ENCODE assay signal across 8 cellular contexts in the genomic region with DNA sequence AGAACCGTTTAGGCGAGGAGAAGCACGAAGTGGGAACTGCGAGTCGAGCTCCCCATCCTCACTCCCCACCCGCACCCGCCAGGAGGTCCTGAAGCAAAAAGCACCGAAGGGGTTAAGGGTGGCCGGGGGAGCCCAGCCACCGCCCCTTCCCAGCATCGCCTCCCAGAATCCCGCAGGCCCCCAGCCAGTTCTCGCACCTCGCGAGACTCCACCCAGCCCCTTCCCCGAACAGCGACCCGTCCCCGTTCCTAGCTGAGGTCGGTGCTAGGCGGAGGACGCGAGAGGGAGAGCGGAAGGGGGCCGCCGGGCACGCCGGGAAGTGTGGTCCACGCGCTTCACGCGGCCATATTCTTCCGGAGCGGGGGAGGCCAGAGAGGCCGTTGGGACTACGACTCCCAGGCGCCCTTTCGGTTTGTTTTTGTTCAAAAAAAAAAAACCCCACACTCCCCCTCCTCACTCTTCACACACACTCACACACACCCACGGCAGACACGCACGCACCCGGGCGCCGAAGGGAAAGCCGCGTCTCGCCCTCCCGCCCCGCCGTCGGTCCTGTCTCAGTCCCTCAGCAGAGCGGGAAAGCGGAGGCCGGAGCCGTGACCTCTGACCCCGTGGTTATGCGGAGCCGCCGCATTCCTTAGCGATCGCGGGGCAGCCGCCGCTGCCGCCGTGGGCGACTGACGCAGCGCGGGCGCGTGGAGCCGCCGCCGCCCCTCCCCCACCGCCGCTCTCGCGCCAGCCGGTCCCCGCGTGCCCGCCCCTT. TPM values are rescaled to one million over a fixed set of nuclear protein-coding genes. Genes with fewer than 3 reads are reported as not detected.
A peak's percentile ranks its signal among the peaks of the same experiment; 100 is the strongest.
DNase-seq lines count a peak whose midpoint lies in the region; ATAC-seq and TF ChIP-seq lines count a peak whose summit lies in the region.

ASXL1 (plus strand) TSS at position 463 of the 763 bp plus-strand sequence. CDS start 445 bp downstream, outside the sequence.

- H3K9me3 Mint-ChIP-seq in activated naive CD4-positive, alpha-beta T cell treated with anti-CD3 and anti-CD28 coated beads, Interleukin-2, amount 10 ng/mL, durations not matched to agents 7 days and 5 days: no peaks in the 10 kb centered on the region

- ATAC-seq in gastroesophageal sphincter: peak; percentile 97

- no peak for TF ChIP-seq EP300 in gastroesophageal sphincter (IDR thresholded peaks at IDR 0.05)

- H3K27me3 ChIP-seq in gastroesophageal sphincter: no peaks in the 10 kb centered on the region

- peak; percentile 50 for TF ChIP-seq POLR2A in NB4 (IDR thresholded peaks at IDR 0.05; ENCODE audit: extremely low read depth, insufficient read length)
- peak; percentile 44 to 62 for TF ChIP-seq POLR2A in gastroesophageal sphincter (IDR thresholded peaks at IDR 0.05)

- H3K36me3 Mint-ChIP-seq in activated naive CD4-positive, alpha-beta T cell treated with anti-CD3 and anti-CD28 coated beads, Interleukin-2, amount 10 ng/mL, durations not matched to agents 7 days and 5 days: peaks cover 17% of the 10 kb centered on the region

- CTCF ChIA-PET in activated naive CD4-positive, alpha-beta T cell treated with anti-CD3 and anti-CD28 coated beads, Interleukin-2, amount 10 ng/mL, durations not matched to agents 7 days and 5 days (lab: Charles Lee): interaction anchor here (1.1 kb wide), 1 partner anchor 13 kb away, joined by 3 read pairs; no protein-coding TSS in a partner anchor

- 2% methylated on average over 12 of the region's 83 CpGs; no CpG with 5 or more reads in 1 of the 2 donors for WGBS in gastroesophageal sphincter (ENCODE audit: low coverage in 1 of 2), 2 donors

- no peaks in the 10 kb centered on the region for H3K27me3 Mint-ChIP-seq in activated naive CD4-positive, alpha-beta T cell treated with anti-CD3 and anti-CD28 coated beads, Interleukin-2, amount 10 ng/mL, durations not matched to agents 7 days and 5 days

- DNase-seq in GM04503 (ENCODE audit: low read depth) (peak; percentile 71), HFF-Myc (ENCODE audit: extremely low read depth, low read depth) (peak; percentile 85), NB4 (ENCODE audit: low read depth) (peak; percentile 99), SK-N-MC (ENCODE audit: low read depth, low spot score) (peak; percentile 56), non-pigmented ciliary epithelial cell (ENCODE audit: low read depth) (peak; percentile 77), superior temporal gyrus (ENCODE audit: extremely low spot score) (peak; percentile 96)
- DNase-seq in activated naive CD4-positive, alpha-beta T cell treated with anti-CD3 and anti-CD28 coated beads, Interleukin-2, amount 10 ng/mL, durations not matched to agents 7 days and 5 days: peak; percentile 98

- H3K4me3 Mint-ChIP-seq in activated naive CD4-positive, alpha-beta T cell treated with anti-CD3 and anti-CD28 coated beads, Interleukin-2, amount 10 ng/mL, durations not matched to agents 7 days and 5 days: peak within 1 kb of the TSS; percentile 95

- H3K9me3 ChIP-seq in SK-N-MC (ENCODE audit: low read depth, low read length): no peaks in the 10 kb centered on the region
- H3K9me3 ChIP-seq in gastroesophageal sphincter: no peaks in the 10 kb centered on the region

- peak within 1 kb of the TSS; percentile 99 for H3K9ac ChIP-seq in SK-N-MC (ENCODE audit: insufficient read length)

- H3K4me3 ChIP-seq in HFF-Myc (replicated peaks; ENCODE audit: low read depth, low read length): peak within 1 kb of the TSS; percentile 93
- peak within 1 kb of the TSS; percentile 93 for H3K4me3 ChIP-seq in NB4 (ENCODE audit: low read depth, low read length)
- peak within 1 kb of the TSS; percentile 93 for H3K4me3 ChIP-seq in SK-N-MC
- H3K4me3 ChIP-seq in gastroesophageal sphincter: peak within 1 kb of the TSS; percentile 73 to 95

- TF ChIP-seq CTCF in HFF-Myc (IDR thresholded peaks at IDR 0.05; ENCODE audit: low read depth, low read length, missing control alignments) (no peak), NB4 (IDR thresholded peaks at IDR 0.05; ENCODE audit: low read depth, low read length) (no peak), gastroesophageal sphincter (IDR thresholded peaks at IDR 0.05) (peak in 2 of 4 experiments; percentile 21 to 29)

- H3K36me3 ChIP-seq in SK-N-MC (ENCODE audit: insufficient read depth, low read length) (peaks cover 12% of the 10 kb centered on the region; the same call in 1 of the 2 replicates), gastroesophageal sphincter (no peaks in the 10 kb centered on the region)

- H3K4me1 Mint-ChIP-seq in activated naive CD4-positive, alpha-beta T cell treated with anti-CD3 and anti-CD28 coated beads, Interleukin-2, amount 10 ng/mL, durations not matched to agents 7 days and 5 days: peaks cover 68% of the 10 kb centered on the region

- H3K27ac Mint-ChIP-seq in activated naive CD4-positive, alpha-beta T cell treated with anti-CD3 and anti-CD28 coated beads, Interleukin-2, amount 10 ng/mL, durations not matched to agents 7 days and 5 days: peak within 1 kb of the TSS; percentile 99

- peak within 1 kb of the TSS; percentile 98 for H3K27ac ChIP-seq in SK-N-MC
- H3K27ac ChIP-seq in gastroesophageal sphincter: peak within 1 kb of the TSS; percentile 93 to 99 (median 98)

- peaks cover 0 to 56% (median 15%) of the 10 kb centered on the region in 3 donors for H3K4me1 ChIP-seq in gastroesophageal sphincter

RNA-seq across cellular contexts. Expression of gene ASXL1, which starts in this region (rescaled TPM):
- 10 to 100 TPM; 43.5 to 79.8 (median 58.4) TPM for total RNA-seq in gastroesophageal sphincter

Comparison
In these comparisons a context has a peak if more than half of its experiments do, and no peak if none do; other contexts are left out.
1. Peak in every context shown above with its lines: DNase-seq, ATAC-seq, H3K4me3 ChIP-seq and H3K27ac ChIP-seq.